In the genomic region with DNA sequence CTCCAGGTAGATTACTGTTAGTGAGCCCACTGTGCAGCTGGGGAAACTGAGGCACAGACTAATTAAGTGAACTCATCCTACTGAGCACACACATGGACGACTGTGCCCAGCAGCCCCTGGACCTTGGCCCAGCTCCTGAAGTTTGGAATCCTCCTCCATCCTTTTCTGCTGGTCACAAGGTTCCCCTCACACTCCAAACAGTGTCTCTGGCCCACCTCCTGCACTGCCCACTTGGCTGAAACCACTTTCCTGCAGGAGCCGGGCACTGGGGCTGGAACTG, we compare ENCODE assay signal across 11 cellular contexts. TPM values are rescaled to one million over a fixed set of nuclear protein-coding genes. Genes with fewer than 3 reads are reported as not detected.
DNase-seq lines count a peak whose midpoint lies in the region; ATAC-seq, FAIRE-seq and TF ChIP-seq lines count a peak whose summit lies in the region.
"Had no signal": no experiment of that assay in that cellular context is flagged by ENCODE, and none has a peak within 500 bp of the region (broad histone marks: within the 10 kb centered on the region; RNA-seq: fewer than 3 reads in every experiment).

No MANE protein-coding gene starts in this region.

- intact Hi-C loops in kidney (cut with DNase I) = no loop called here
- intact Hi-C loops in spleen (cut with DNase I; ENCODE audit: low total_unique reads) = no loop called here

- 59 to 79% (median 72%) methylated on average over 2 of the region's 2 CpGs for WGBS in spleen, 5 donors

- no peak overlapping the region for H3K27ac ChIP-seq in astrocyte (ENCODE audit: low read depth, low read length)
- H3K27ac ChIP-seq in kidney (ENCODE audit: low read depth in 2 of 2, low read length in 2 of 2) = peak overlapping the region; percentile 62 to 89
- H3K27ac ChIP-seq in spleen = peak overlapping the region; percentile 79 to 98 (median 93)

- ATAC-seq in HG02970 (IDR thresholded peaks at IDR 0.05; ENCODE audit: low FRiP score, unreplicated experiment) = no peak

- H3K27me3 Mint-ChIP-seq in astrocyte (ENCODE audit: low read depth, unreplicated experiment) = no peaks in the 10 kb centered on the region
- H3K27me3 Mint-ChIP-seq in activated CD4-positive, alpha-beta T cell treated with anti-CD3 and anti-CD28 coated beads, Interleukin-2, amount 10 ng/mL, durations not matched to agents 7 days and 5 days = no peaks in the 10 kb centered on the region

- CTCF ChIA-PET in activated CD4-positive, alpha-beta T cell treated with anti-CD3 and anti-CD28 coated beads, Interleukin-2, amount 10 ng/mL, durations not matched to agents 7 days and 5 days (lab: Charles Lee) = interaction anchor here (2.0 to 3.1 kb wide), 2 partner anchors 10 to 11 kb away, joined by 7 to 10 read pairs; no protein-coding TSS in a partner anchor

- H3K36me3 Mint-ChIP-seq in astrocyte (ENCODE audit: low read depth, unreplicated experiment) = peaks cover 3% of the 10 kb centered on the region
- H3K36me3 Mint-ChIP-seq in activated CD4-positive, alpha-beta T cell treated with anti-CD3 and anti-CD28 coated beads, Interleukin-2, amount 10 ng/mL, durations not matched to agents 7 days and 5 days (ENCODE audit: low read depth) = peaks cover 7% of the 10 kb centered on the region

- H3K4me3 ChIP-seq in HFF-Myc (replicated peaks; ENCODE audit: low read depth, low read length) = peak overlapping the region; percentile 27
- no peak overlapping the region for H3K4me3 ChIP-seq in astrocyte (ENCODE audit: insufficient read depth, low read depth, low read length)
- H3K4me3 ChIP-seq in kidney (ENCODE audit: low read length in 2 of 2) = no peak overlapping the region
- peak overlapping the region in 4 of 8 donors; percentile 7 to 99 (median 96) for H3K4me3 ChIP-seq in spleen

- POLR2A ChIA-PET in activated CD4-positive, alpha-beta T cell treated with anti-CD3 and anti-CD28 coated beads, Interleukin-2, amount 10 ng/mL, durations not matched to agents 7 days and 5 days (lab: Charles Lee) = no interaction called here

- peak overlapping the region; percentile 86 for H3K27ac Mint-ChIP-seq in astrocyte (ENCODE audit: unreplicated experiment)
- no peak overlapping the region for H3K27ac Mint-ChIP-seq in activated CD4-positive, alpha-beta T cell treated with anti-CD3 and anti-CD28 coated beads, Interleukin-2, amount 10 ng/mL, durations not matched to agents 7 days and 5 days

- H3K4me2 ChIP-seq in astrocyte (ENCODE audit: low read length) = peak overlapping the region; percentile 99

- no peak for TF ChIP-seq POLR2A in spleen (IDR thresholded peaks at IDR 0.05)

- H4K20me1 ChIP-seq in astrocyte (ENCODE audit: insufficient read depth, low read length) = peaks cover 21% of the 10 kb centered on the region

- no peaks in the 10 kb centered on the region for H3K36me3 ChIP-seq in astrocyte (ENCODE audit: insufficient read depth, low read length)
- H3K36me3 ChIP-seq in kidney (ENCODE audit: control insufficient read depth in 1 of 2, insufficient read depth in 2 of 2, low read length in 2 of 2) = no peaks in the 10 kb centered on the region
- H3K36me3 ChIP-seq in spleen = peaks cover 0 to 33% (median 3%) of the 10 kb centered on the region in 6 donors

- H3K4me1 ChIP-seq in astrocyte (ENCODE audit: insufficient read depth, low read length) (peaks cover 54% of the 10 kb centered on the region), kidney (ENCODE audit: control insufficient read depth in 1 of 2, insufficient read depth in 1 of 2, low read depth in 1 of 2, low read length in 2 of 2) (peaks cover 24 to 49% of the 10 kb centered on the region in 2 donors), spleen (peaks cover 62 to 98% (median 94%) of the 10 kb centered on the region in 6 donors)

- peak overlapping the region; percentile 66 for H3K9ac ChIP-seq in astrocyte (ENCODE audit: low read length)
- peak overlapping the region in 1 of 2 donors; percentile 53 for H3K9ac ChIP-seq in kidney (ENCODE audit: low read length in 2 of 2)

- H3K27me3 ChIP-seq in astrocyte (ENCODE audit: insufficient read depth, low read length) = no peaks in the 10 kb centered on the region
- no peaks in the 10 kb centered on the region for H3K27me3 ChIP-seq in spleen (replicated peaks in 1 of 7)

- H3K9me3 Mint-ChIP-seq in astrocyte (ENCODE audit: unreplicated experiment) = no peaks in the 10 kb centered on the region
- no peaks in the 10 kb centered on the region for H3K9me3 Mint-ChIP-seq in activated CD4-positive, alpha-beta T cell treated with anti-CD3 and anti-CD28 coated beads, Interleukin-2, amount 10 ng/mL, durations not matched to agents 7 days and 5 days

- peak overlapping the region; percentile 64 for H2AFZ ChIP-seq in astrocyte (ENCODE audit: low read depth, low read length)

- H3K4me1 Mint-ChIP-seq in astrocyte (ENCODE audit: low read depth, unreplicated experiment) = peaks cover 29% of the 10 kb centered on the region
- peaks cover 71% of the 10 kb centered on the region for H3K4me1 Mint-ChIP-seq in activated CD4-positive, alpha-beta T cell treated with anti-CD3 and anti-CD28 coated beads, Interleukin-2, amount 10 ng/mL, durations not matched to agents 7 days and 5 days

- H3K4me3 Mint-ChIP-seq in astrocyte (ENCODE audit: unreplicated experiment) = peak overlapping the region; percentile 34
- H3K4me3 Mint-ChIP-seq in activated CD4-positive, alpha-beta T cell treated with anti-CD3 and anti-CD28 coated beads, Interleukin-2, amount 10 ng/mL, durations not matched to agents 7 days and 5 days = no peak overlapping the region

- TF ChIP-seq CTCF in HFF-Myc (IDR thresholded peaks at IDR 0.05; ENCODE audit: low read depth, low read length, missing control alignments) = no peak
- no peak for TF ChIP-seq CTCF in astrocyte (IDR thresholded peaks at IDR 0.05; ENCODE audit: insufficient read depth, low read depth, low read length)
- no peak for TF ChIP-seq CTCF in kidney (IDR thresholded peaks at IDR 0.05; ENCODE audit: borderline replicate concordance, extremely low read depth, insufficient read depth)
- no peak for TF ChIP-seq CTCF in spleen (IDR thresholded peaks at IDR 0.05 in 8 of 11, conservative IDR thresholded peaks at IDR 0.05 in 3 of 11)
- TF ChIP-seq CTCF in GM20000 (IDR thresholded peaks at IDR 0.05; ENCODE audit: extremely low read depth, missing control alignments) = no peak

- no peak for DNase-seq in HFF-Myc (ENCODE audit: extremely low read depth, low read depth)
- no peak for DNase-seq in astrocyte (ENCODE audit: low read depth)
- no peak for DNase-seq in kidney
- no peak for DNase-seq in spleen
- no peak for DNase-seq in activated CD4-positive, alpha-beta T cell treated with anti-CD3 and anti-CD28 coated beads, Interleukin-2, amount 10 ng/mL, durations not matched to agents 7 days and 5 days
- no peak for DNase-seq in NCI-H146 (lab: John Stamatoyannopoulos, UW)
- DNase-seq in GM20000 (ENCODE audit: low spot score) = no peak
- DNase-seq: activated naive CD4-positive, alpha-beta T cell treated with Interleukin-2 at 50 U/mL for 16 hours; NCI-H1417 treated with DMSO at 0.1 percent for 48 hours; stimulated activated CD4-positive, alpha-beta T cell treated with anti-CD3 and anti-CD28 coated beads, Interleukin-2, amount 100 ng/mL, for 48 hours had no signal

- H3K9me3 ChIP-seq in astrocyte (ENCODE audit: insufficient read depth, low read depth, low read length) = no peaks in the 10 kb centered on the region
- H3K9me3 ChIP-seq in kidney (ENCODE audit: control insufficient read depth in 1 of 2, low read length in 2 of 2) = no peaks in the 10 kb centered on the region
- H3K9me3 ChIP-seq in spleen = no peaks in the 10 kb centered on the region

- peaks cover 39% of the 10 kb centered on the region for H3K79me2 ChIP-seq in astrocyte (ENCODE audit: insufficient read depth, low read length)

- no peak for FAIRE-seq in astrocyte (lab: Jason Lieb, UNC)
- no peak for FAIRE-seq in kidney (lab: Jason Lieb, UNC)

RNA-seq across cellular contexts. Expression of a gene that starts 3.6 kb away (rescaled TPM):
- total RNA-seq in astrocyte (27.0 and 30.7 TPM in 2 replicates), kidney (58.6 TPM), spleen (100 to 1,000 TPM in 4 of 7 donors, 10 to 100 TPM in 3; 95.1 to 147 (median 114) TPM)
- polyA plus RNA-seq in kidney (ENCODE audit: insufficient read depth, low read depth, low replicate concordance) (6.8 TPM), spleen (10 to 100 TPM; 31.4 to 72.7 (median 53.3) TPM)
- total RNA-seq in activated CD4-positive, alpha-beta T cell treated with anti-CD3 and anti-CD28 coated beads, Interleukin-2, amount 10 ng/mL, durations not matched to agents 7 days and 5 days = 10 to 100 TPM; 37.1 to 41.6 TPM

RNA-seq across cellular contexts. Expression of a gene that starts 30.2 kb away (rescaled TPM):
- total RNA-seq in astrocyte = 0.19 TPM in 1 of 2 replicates, not detected in the other
- not detected for total RNA-seq in kidney
- not detected for polyA plus RNA-seq in kidney (ENCODE audit: insufficient read depth, low read depth, low replicate concordance)
- not detected for total RNA-seq in spleen
- polyA plus RNA-seq in spleen = under 1 TPM in 2 of 3 donors, not detected in 1; 0.19 to 0.22 TPM
- not detected for total RNA-seq in activated CD4-positive, alpha-beta T cell treated with anti-CD3 and anti-CD28 coated beads, Interleukin-2, amount 10 ng/mL, durations not matched to agents 7 days and 5 days

RNA-seq across cellular contexts. Expression of a gene that starts 39.9 kb away (rescaled TPM):
- total RNA-seq in astrocyte (20.5 and 29.2 TPM in 2 replicates), kidney (12.6 TPM), spleen (10 to 100 TPM in 3 of 7 donors, 1 to 10 TPM in 4; 5.0 to 21.0 (median 9.9) TPM)
- polyA plus RNA-seq in kidney (ENCODE audit: insufficient read depth, low read depth, low replicate concordance) (6.7 TPM), spleen (1 to 10 TPM; 3.5 to 5.8 (median 5.5) TPM)
- total RNA-seq in activated CD4-positive, alpha-beta T cell treated with anti-CD3 and anti-CD28 coated beads, Interleukin-2, amount 10 ng/mL, durations not matched to agents 7 days and 5 days = not detected

RNA-seq across cellular contexts. Expression of a gene that starts 42.2 kb away (rescaled TPM):
- total RNA-seq in astrocyte (1.5 and 2.2 TPM in 2 replicates), kidney (2.2 TPM), spleen (10 to 100 TPM in 2 of 7 donors, 1 to 10 TPM in 5; 3.5 to 18.8 (median 9.2) TPM)
- polyA plus RNA-seq in kidney (ENCODE audit: insufficient read depth, low read depth, low replicate concordance) (not detected), spleen (10 to 100 TPM; 28.9 to 54.1 (median 29.6) TPM)
- total RNA-seq in activated CD4-positive, alpha-beta T cell treated with anti-CD3 and anti-CD28 coated beads, Interleukin-2, amount 10 ng/mL, durations not matched to agents 7 days and 5 days = not detected

RNA-seq across cellular contexts. Expression of a gene that starts 44.7 kb away (rescaled TPM):
- total RNA-seq in astrocyte (25.8 and 26.0 TPM in 2 replicates), kidney (21.3 TPM), spleen (10 to 100 TPM; 24.1 to 55.9 (median 32.5) TPM)
- polyA plus RNA-seq in kidney (ENCODE audit: insufficient read depth, low read depth, low replicate concordance) (5.5 TPM), spleen (10 to 100 TPM in 1 of 3 donors, 1 to 10 TPM in 2; 7.2 to 14.3 (median 8.5) TPM)
- total RNA-seq in activated CD4-positive, alpha-beta T cell treated with anti-CD3 and anti-CD28 coated beads, Interleukin-2, amount 10 ng/mL, durations not matched to agents 7 days and 5 days = 10 to 100 TPM; 30.5 to 31.3 TPM

Comparison
In these comparisons a context has a peak if more than half of its experiments do, and no peak if none do; other contexts are left out.
1. RNA of a gene that starts 39.9 kb away (total RNA-seq): 20.5 to 29.2 TPM in astrocyte, 12.6 TPM in kidney (single experiment) and 5.0 to 21.0 TPM in spleen; not detected in activated CD4-positive, alpha-beta T cell treated with anti-CD3 and anti-CD28 coated beads, Interleukin-2, amount 10 ng/mL, durations not matched to agents 7 days and 5 days; every median in the first group is over 4 times any median in the second.